ENCODE assay signal across 9 cellular contexts in genomic region chr3:194057570-194058188, GRCh38.
A peak's percentile ranks its signal among the peaks of the same experiment; 100 is the strongest.
DNase-seq lines count a peak whose midpoint lies in the region; ATAC-seq and TF ChIP-seq lines count a peak whose summit lies in the region.
"Had no signal": no experiment of that assay in that cellular context is flagged by ENCODE, and none has a peak within 500 bp of the region (broad histone marks: within the 10 kb centered on the region; RNA-seq: fewer than 3 reads in every experiment).

No MANE protein-coding gene starts in this region.

- peaks cover 7% of the 10 kb centered on the region for H3K4me1 Mint-ChIP-seq in activated CD8-positive, alpha-beta memory T cell treated with anti-CD3 and anti-CD28 coated beads, Interleukin-2, amount 10 ng/mL, durations not matched to agents 7 days and 5 days

- TF ChIP-seq POLR2A in suprapubic skin (IDR thresholded peaks at IDR 0.05): no peak

- H4K20me1 ChIP-seq in OCI-LY1 (ENCODE audit: insufficient read depth, low read length): no peaks in the 10 kb centered on the region

- no peaks in the 10 kb centered on the region for H3K9me2 ChIP-seq in OCI-LY1 (ENCODE audit: low read depth, low read length)

- H3K27me3 Mint-ChIP-seq in activated CD8-positive, alpha-beta memory T cell treated with anti-CD3 and anti-CD28 coated beads, Interleukin-2, amount 10 ng/mL, durations not matched to agents 7 days and 5 days: peaks cover 30% of the 10 kb centered on the region

- H3K27ac ChIP-seq in OCI-LY1 (ENCODE audit: low read depth, low read length, poor library complexity, severe bottlenecking) (no peak overlapping the region), iPS-18a (ENCODE audit: low read length) (no peak overlapping the region), suprapubic skin (no peak overlapping the region)

- no peaks in the 10 kb centered on the region for H3F3A ChIP-seq in OCI-LY1 (ENCODE audit: insufficient read depth, low read length)

- TF ChIP-seq EP300 in suprapubic skin (IDR thresholded peaks at IDR 0.05): no peak

- CTCF ChIA-PET in activated CD8-positive, alpha-beta memory T cell treated with anti-CD3 and anti-CD28 coated beads, Interleukin-2, amount 10 ng/mL, durations not matched to agents 7 days and 5 days (lab: Charles Lee): interaction anchor here (1.5 kb wide), 1 partner anchor 28 kb away, joined by 3 read pairs; no protein-coding TSS in a partner anchor

- H3K4me3 ChIP-seq in OCI-LY1 (ENCODE audit: low read depth, low read length, poor library complexity, severe bottlenecking): peak overlapping the region; percentile 34
- H3K4me3 ChIP-seq in iPS-18a (ENCODE audit: low read length): peak overlapping the region; percentile 48
- H3K4me3 ChIP-seq in suprapubic skin: peak overlapping the region; percentile 45

- no peak for ATAC-seq in activated CD8-positive, alpha-beta memory T cell treated with anti-CD3 and anti-CD28 coated beads, Interleukin-2, amount 10 ng/mL, durations not matched to agents 7 days and 5 days
- ATAC-seq in SK-N-SH treated with all-trans-retinoic acid at 6 μM for 48 hours: no peak

- H3K4me3 Mint-ChIP-seq in activated CD8-positive, alpha-beta memory T cell treated with anti-CD3 and anti-CD28 coated beads, Interleukin-2, amount 10 ng/mL, durations not matched to agents 7 days and 5 days: peak overlapping the region; percentile 23

- H2AFZ ChIP-seq in OCI-LY1 (ENCODE audit: low read length): no peak overlapping the region

- H3K27ac Mint-ChIP-seq in activated CD8-positive, alpha-beta memory T cell treated with anti-CD3 and anti-CD28 coated beads, Interleukin-2, amount 10 ng/mL, durations not matched to agents 7 days and 5 days: no peak overlapping the region

- H3K4me1 ChIP-seq in OCI-LY1 (ENCODE audit: insufficient read depth, low read length, severe bottlenecking): no peaks in the 10 kb centered on the region
- peaks cover 35% of the 10 kb centered on the region for H3K4me1 ChIP-seq in iPS-18a (ENCODE audit: control insufficient read depth, low read depth, low read length)
- H3K4me1 ChIP-seq in suprapubic skin: peaks cover 24% of the 10 kb centered on the region

- H3K9me3 ChIP-seq in OCI-LY1 (ENCODE audit: low read length) (no peaks in the 10 kb centered on the region), iPS-18a (ENCODE audit: control insufficient read depth, low read depth, low read length) (no peaks in the 10 kb centered on the region), suprapubic skin (no peaks in the 10 kb centered on the region)

- H3K79me2 ChIP-seq in OCI-LY1 (ENCODE audit: insufficient read depth, low read length): no peaks in the 10 kb centered on the region

- 62% methylated on average over 8 of the region's 8 CpGs for WGBS in suprapubic skin

- H3K9me3 Mint-ChIP-seq in activated CD8-positive, alpha-beta memory T cell treated with anti-CD3 and anti-CD28 coated beads, Interleukin-2, amount 10 ng/mL, durations not matched to agents 7 days and 5 days (ENCODE audit: low read depth): peaks cover 3% of the 10 kb centered on the region

- TF ChIP-seq CTCF in OCI-LY1 (IDR thresholded peaks at IDR 0.05; ENCODE audit: low read length): no peak
- TF ChIP-seq CTCF in suprapubic skin (IDR thresholded peaks at IDR 0.05): no peak

- no peak overlapping the region for H3K9ac ChIP-seq in OCI-LY1 (ENCODE audit: low read length)
- no peak overlapping the region for H3K9ac ChIP-seq in iPS-18a (ENCODE audit: low read length)

- H3K36me3 ChIP-seq in OCI-LY1 (ENCODE audit: insufficient read depth, low read length) (no peaks in the 10 kb centered on the region), iPS-18a (ENCODE audit: control insufficient read depth, low read depth, low read length) (no peaks in the 10 kb centered on the region), suprapubic skin (no peaks in the 10 kb centered on the region)

- H3K36me3 Mint-ChIP-seq in activated CD8-positive, alpha-beta memory T cell treated with anti-CD3 and anti-CD28 coated beads, Interleukin-2, amount 10 ng/mL, durations not matched to agents 7 days and 5 days: no peaks in the 10 kb centered on the region

- H3K27me3 ChIP-seq in OCI-LY1 (ENCODE audit: insufficient read depth, low read length) (no peaks in the 10 kb centered on the region), iPS-18a (ENCODE audit: control insufficient read depth, insufficient read depth, low read length) (peaks cover 13% of the 10 kb centered on the region), suprapubic skin (no peaks in the 10 kb centered on the region)

- DNase-seq in activated CD8-positive, alpha-beta memory T cell treated with anti-CD3 and anti-CD28 coated beads, Interleukin-2, amount 10 ng/mL, durations not matched to agents 7 days and 5 days: no peak
- DNase-seq in activated CD8-positive, alpha-beta memory T cell treated with anti-CD3 and anti-CD28 coated beads, Interleukin-2, amount 50 U/mL, for 4 hours: no peak
- no peak for DNase-seq in suprapubic skin (ENCODE audit: low spot score in 2 of 2)
- DNase-seq in ureter (ENCODE audit: low spot score): no peak
- DNase-seq in SKM-1 treated with dmso at 0.1 percent for 144 hours (lab: John Stamatoyannopoulos, UW; ENCODE audit: unreplicated experiment): no peak
- DNase-seq: AML-193 had no signal

- H3K4me2 ChIP-seq in OCI-LY1 (ENCODE audit: low read length): peak overlapping the region; percentile 38; the same call in 1 of the 2 replicates

TF ChIP-seq in SK-N-SH treated with all-trans-retinoic acid at 6 μM for 48 hours, 23 proteins besides CTCF, POLR2A, EP300 and RAD21 (continues in another document):
- TF ChIP-seq CSRNP3 (CRISPR knock-in tag; IDR thresholded peaks at IDR 0.05) (no peak), GLIS3 (CRISPR knock-in tag; IDR thresholded peaks at IDR 0.05) (no peak), ZNF565 (CRISPR knock-in tag; conservative IDR thresholded peaks at IDR 0.05; ENCODE audit: low read depth) (no peak), ARNTL (CRISPR knock-in tag; IDR thresholded peaks at IDR 0.05; ENCODE audit: borderline replicate concordance, low read depth) (no peak), PATZ1 (CRISPR knock-in tag; IDR thresholded peaks at IDR 0.05; ENCODE audit: borderline replicate concordance) (no peak), TSHZ2 (CRISPR knock-in tag; IDR thresholded peaks at IDR 0.05) (no peak)
